1 cellular context compared by ENCODE assay signal in the genomic region with DNA sequence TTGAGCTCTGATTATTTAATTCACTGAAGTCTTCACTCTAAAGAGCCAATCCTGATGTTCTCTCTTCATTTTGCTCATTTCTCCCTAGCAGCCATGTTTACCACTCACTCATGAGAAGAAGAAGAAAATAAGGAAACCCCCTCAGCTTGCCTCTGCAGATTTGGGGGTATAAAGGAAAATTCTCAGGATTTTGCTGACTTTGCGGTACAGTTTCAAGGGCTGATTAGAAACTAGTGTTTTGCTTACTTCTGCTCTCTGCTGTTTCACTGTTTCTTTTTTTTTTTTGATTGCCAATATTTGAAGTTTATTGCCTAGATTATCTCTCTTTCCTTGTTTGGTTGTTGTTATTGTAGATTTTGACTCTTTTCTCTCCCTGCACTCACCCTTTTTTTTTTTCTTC.
TF ChIP-seq lines count a peak whose summit lies in the region.

No MANE protein-coding gene starts in this region.

TF ChIP-seq in GM23338, 12 proteins besides CTCF, POLR2A, EP300 and RAD21 (continued from another document):
- TF ChIP-seq, protein P1, sequence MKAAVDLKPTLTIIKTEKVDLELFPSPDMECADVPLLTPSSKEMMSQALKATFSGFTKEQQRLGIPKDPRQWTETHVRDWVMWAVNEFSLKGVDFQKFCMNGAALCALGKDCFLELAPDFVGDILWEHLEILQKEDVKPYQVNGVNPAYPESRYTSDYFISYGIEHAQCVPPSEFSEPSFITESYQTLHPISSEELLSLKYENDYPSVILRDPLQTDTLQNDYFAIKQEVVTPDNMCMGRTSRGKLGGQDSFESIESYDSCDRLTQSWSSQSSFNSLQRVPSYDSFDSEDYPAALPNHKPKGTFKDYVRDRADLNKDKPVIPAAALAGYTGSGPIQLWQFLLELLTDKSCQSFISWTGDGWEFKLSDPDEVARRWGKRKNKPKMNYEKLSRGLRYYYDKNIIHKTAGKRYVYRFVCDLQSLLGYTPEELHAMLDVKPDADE (IDR thresholded peaks at IDR 0.05): no peak
- TF ChIP-seq CREB1 (CRISPR knock-in tag; IDR thresholded peaks at IDR 0.05; ENCODE audit: low read depth): no peak
